Comparison of ENCODE assay signal across 12 cellular contexts in the genomic region with DNA sequence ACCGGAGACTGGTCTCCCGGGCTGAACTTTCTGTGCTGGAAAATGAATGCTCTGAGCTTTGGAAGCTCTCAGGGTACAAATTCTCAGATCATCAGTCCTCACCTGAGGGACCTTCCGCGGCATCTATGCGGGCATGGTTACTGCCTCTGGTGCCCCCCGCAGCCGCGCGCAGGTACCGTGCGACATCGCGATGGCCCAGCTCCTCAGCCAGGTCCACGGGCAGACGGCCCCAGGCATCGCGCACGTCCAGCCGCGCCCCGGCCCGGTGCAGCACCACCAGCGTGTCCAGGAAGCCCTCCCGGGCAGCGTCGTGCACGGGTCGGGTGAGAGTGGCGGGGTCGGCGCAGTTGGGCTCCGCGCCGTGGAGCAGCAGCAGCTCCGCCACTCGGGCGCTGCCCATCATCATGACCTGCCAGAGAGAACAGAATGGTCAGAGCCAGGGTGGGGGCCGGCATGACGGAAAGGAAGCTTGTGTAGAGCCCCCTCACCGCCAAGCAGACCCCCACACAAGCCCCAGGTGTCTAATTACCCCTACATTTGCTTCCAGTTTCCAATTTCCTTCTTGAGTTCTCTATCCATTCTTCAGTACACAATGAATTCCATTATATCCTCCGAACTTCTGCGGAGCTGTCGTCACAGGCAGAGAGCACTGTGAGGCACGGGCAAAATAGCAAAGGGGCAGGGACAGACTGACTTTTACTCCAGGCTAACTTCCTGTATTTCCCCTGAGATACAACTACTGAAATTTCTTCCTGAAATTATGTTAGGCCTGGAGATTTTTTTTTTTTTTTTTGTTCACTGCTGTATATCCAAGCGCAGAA. TPM values are rescaled to one million over a fixed set of nuclear protein-coding genes. Genes with fewer than 3 reads are reported as not detected.
DNase-seq lines count a peak whose midpoint lies in the region; ATAC-seq and TF ChIP-seq lines count a peak whose summit lies in the region.
"Had no signal": no experiment of that assay in that cellular context is flagged by ENCODE, and none has a peak within 500 bp of the region (broad histone marks: within the 10 kb centered on the region; RNA-seq: fewer than 3 reads in every experiment).

No MANE protein-coding gene starts in this region.

- H2AFZ ChIP-seq in PC-3 (ENCODE audit: low read length) = no peak overlapping the region

- H3K9ac ChIP-seq in HUES48 (ENCODE audit: low read depth, low read length) = no peak overlapping the region
- H3K9ac ChIP-seq in PC-3 (ENCODE audit: low read length) = no peak overlapping the region

- peak overlapping the region in 3 of 5 experiments; percentile 8 to 32 (median 22) for H3K4me3 Mint-ChIP-seq in brain
- no peak overlapping the region for H3K4me3 Mint-ChIP-seq in memory B cell

- H3K27ac Mint-ChIP-seq in brain (no peak overlapping the region), memory B cell (peak overlapping the region; percentile 49)

- H3F3A ChIP-seq in PC-3 (ENCODE audit: low read length, unreplicated experiment) = no peaks in the 10 kb centered on the region

- no peak for ATAC-seq in memory B cell (ENCODE audit: low read depth)
- no peak for ATAC-seq in PC-3
- no peak for ATAC-seq in GM19395 (IDR thresholded peaks at IDR 0.05; ENCODE audit: unreplicated experiment)
- ATAC-seq: HepG2 had no signal

- H3K4me1 Mint-ChIP-seq in brain (peaks cover 33% of the 10 kb centered on the region), memory B cell (peaks cover 22% of the 10 kb centered on the region)

- H3K9me2 ChIP-seq in PC-3 (replicated peaks; ENCODE audit: low read length) = no peaks in the 10 kb centered on the region

- H3K4me2 ChIP-seq in PC-3 (ENCODE audit: low read length) = no peak overlapping the region

- H3K27ac ChIP-seq in HUES48 (ENCODE audit: low read depth, low read length) (no peak overlapping the region), PC-3 (ENCODE audit: low read length) (no peak overlapping the region)
- H3K27ac ChIP-seq: ascending aorta, tibial nerve had no signal

- no TSS peak for BruUV-seq in PC-3 (replicated peaks; lab: Mats Ljungman, UMichigan)

- no peaks in the 10 kb centered on the region for H3K36me3 ChIP-seq in HUES48 (ENCODE audit: control insufficient read depth, insufficient read depth, low read length)
- H3K36me3 ChIP-seq in PC-3 (ENCODE audit: low read depth, low read length) = peaks cover 9% of the 10 kb centered on the region
- H3K36me3 ChIP-seq: ascending aorta, tibial nerve had no signal

- H3K9me3 ChIP-seq in HUES48 (ENCODE audit: control insufficient read depth, insufficient read depth, low read length) (no peaks in the 10 kb centered on the region), PC-3 (ENCODE audit: low read length) (no peaks in the 10 kb centered on the region)
- H3K9me3 ChIP-seq: ascending aorta had no signal

- H3K27me3 Mint-ChIP-seq in brain (peaks cover 100% of the 10 kb centered on the region), memory B cell (peaks cover 37% of the 10 kb centered on the region)

- H3K9me3 Mint-ChIP-seq in brain = peaks cover 0 to 18% (median 10%) of the 10 kb centered on the region in 5 experiments
- peaks cover 9% of the 10 kb centered on the region for H3K9me3 Mint-ChIP-seq in memory B cell

- H3K4me3 ChIP-seq in HUES48 (ENCODE audit: low read depth, low read length) = peak overlapping the region; percentile 24; the same call in 1 of the 2 replicates
- H3K4me3 ChIP-seq in PC-3 (ENCODE audit: low read length) = no peak overlapping the region
- H3K4me3 ChIP-seq: ascending aorta, tibial nerve had no signal

- H4K20me1 ChIP-seq in PC-3 (ENCODE audit: low read length) = no peaks in the 10 kb centered on the region

- H3K4me1 ChIP-seq in HUES48 (ENCODE audit: control insufficient read depth, insufficient read depth, low read length) = peaks cover 30% of the 10 kb centered on the region
- H3K4me1 ChIP-seq in PC-3 (ENCODE audit: insufficient read depth, low read length) = peaks cover 6% of the 10 kb centered on the region; the same call in 1 of the 2 replicates

- POLR2A ChIA-PET in PC-3 (lab: Charles Lee; ENCODE audit: unreplicated experiment) = interaction anchor here (0.6 kb wide), 1 partner anchor 151 kb away, joined by 5 read pairs; no protein-coding TSS in a partner anchor

- no peaks in the 10 kb centered on the region for H3K36me3 Mint-ChIP-seq in brain
- peaks cover 10% of the 10 kb centered on the region for H3K36me3 Mint-ChIP-seq in memory B cell

- H3K27me3 ChIP-seq in HUES48 (ENCODE audit: control insufficient read depth, insufficient read depth, low read length) (peaks cover 99% of the 10 kb centered on the region), PC-3 (ENCODE audit: low read length) (no peaks in the 10 kb centered on the region)

- CTCF ChIA-PET in PC-3 (lab: Charles Lee) = no interaction called here

- peaks cover 10% of the 10 kb centered on the region; the same call in 1 of the 2 replicates for H3K79me2 ChIP-seq in PC-3 (ENCODE audit: low read length)

- intact Hi-C loops in PC-3 (cut with micrococcal nuclease) = no loop called here

- DNase-seq in COLO829 (ENCODE audit: low spot score) (peak; percentile 46), memory B cell (ENCODE audit: low spot score in 2 of 2) (no peak), DMS114 treated with DMSO at 0.1 percent for 48 hours (lab: John Stamatoyannopoulos, UW; ENCODE audit: unreplicated experiment) (no peak), HuH-7 (ENCODE audit: low spot score) (no peak), PC-3 (no peak)
- DNase-seq: NCI-H1092 had no signal

- TF ChIP-seq CTCF in brain (conservative IDR thresholded peaks at IDR 0.05) = no peak
- TF ChIP-seq CTCF in PC-3 (conservative IDR thresholded peaks at IDR 0.05; ENCODE audit: low read depth, low read length) = no peak

RNA-seq across cellular contexts. Expression of gene CDKN2A, which starts 23.2 kb away (rescaled TPM):
- 173 TPM for polyA plus RNA-seq in brain (ENCODE audit: insufficient read depth, low read depth, low replicate concordance)
- 273 and 293 TPM in 2 replicates for total RNA-seq in PC-3 (2014; rRNA removed)

RNA-seq across cellular contexts. Expression of gene CDKN2B-AS1, which starts 23.6 kb away (rescaled TPM):
- polyA plus RNA-seq in brain (ENCODE audit: insufficient read depth, low read depth, low replicate concordance) = 6.9 TPM
- total RNA-seq in PC-3 (2014; rRNA removed) = 0.40 and 2.0 TPM in 2 replicates
- total RNA-seq: ascending aorta had no signal

RNA-seq across cellular contexts. Expression of gene CDKN2B, which starts 38.1 kb away (rescaled TPM):
- 8.9 TPM for polyA plus RNA-seq in brain (ENCODE audit: insufficient read depth, low read depth, low replicate concordance)
- total RNA-seq in PC-3 (2014; rRNA removed) = 32.2 and 32.7 TPM in 2 replicates
